ENCODE assay signal across 2 cellular contexts in the genomic region with DNA sequence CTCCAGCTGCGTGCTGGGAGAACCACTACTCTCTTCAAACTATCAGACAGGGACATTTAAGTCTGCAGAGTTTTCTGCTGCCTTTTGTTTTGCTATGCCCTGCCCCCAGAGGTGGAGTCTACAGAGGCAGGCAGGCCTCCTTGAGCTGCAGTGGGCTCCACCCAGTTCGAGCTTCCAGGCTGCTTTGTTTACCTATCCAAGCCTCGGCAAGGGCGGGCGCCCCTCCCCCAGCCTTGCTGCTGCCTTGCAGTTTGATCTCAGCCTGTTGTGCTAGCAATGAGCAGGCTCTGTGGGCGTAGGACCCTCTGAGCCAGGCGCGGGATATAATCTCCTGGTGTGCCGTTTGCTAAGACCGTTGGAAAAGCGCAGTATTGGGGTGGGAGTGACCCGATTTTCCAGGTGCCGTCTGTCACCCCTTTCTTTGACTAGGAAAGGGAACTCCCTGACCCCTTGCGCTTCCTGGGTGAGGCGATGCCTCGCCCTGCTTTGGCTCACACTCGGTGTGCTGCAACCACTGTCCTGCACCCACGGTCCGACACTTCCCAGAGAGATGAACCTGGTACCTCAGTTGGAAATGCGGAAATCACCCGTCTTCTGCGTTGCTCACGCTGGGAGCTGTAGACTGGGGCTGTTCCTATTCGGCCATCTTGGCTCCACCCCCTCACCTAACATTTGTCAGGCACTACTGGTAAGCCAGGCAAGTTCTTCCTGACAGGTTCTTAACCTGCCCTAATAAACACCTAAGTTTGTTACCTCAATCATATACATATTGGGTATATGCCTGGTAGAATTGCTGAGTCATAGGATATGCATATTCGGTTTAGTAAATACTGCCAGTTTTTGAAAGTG.
A peak's percentile ranks its signal among the peaks of the same experiment; 100 is the strongest.
TF ChIP-seq lines count a peak whose summit lies in the region.

No MANE protein-coding gene starts in this region.

TF ChIP-seq in A549, 52 proteins besides CTCF, POLR2A, EP300 and RAD21:
- TF ChIP-seq MAX (IDR thresholded peaks at IDR 0.05), result peak; percentile 46; the same call in 1 of the 2 replicates
- TF ChIP-seq TFCP2L1 (CRISPR knock-in tag; IDR thresholded peaks at IDR 0.05), result peak; percentile 67; the same call in 1 of the 2 replicates
- TF ChIP-seq JUN (IDR thresholded peaks at IDR 0.05), result peak; percentile 34 to 42; a peak in 1 of 5 replicates
- peak; percentile 94 for TF ChIP-seq NFE2L2 (conservative IDR thresholded peaks at IDR 0.05; ENCODE audit: low read length)
- peak; percentile 99 for TF ChIP-seq MAFK (IDR thresholded peaks at IDR 0.05; ENCODE audit: partially characterized antibody)
TF ChIP-seq in A549: peak in this region for 5; not testable (repeated sequence) for 47.

TF ChIP-seq in H1, 55 proteins besides CTCF, POLR2A, EP300 and RAD21:
- TF ChIP-seq BACH1 (IDR thresholded peaks at IDR 0.05; ENCODE audit: low read length), result peak; percentile 58; the same call in 1 of the 2 replicates
